In genomic region chr13:98978280-98978679, GRCh38 we compare ENCODE assay signal across 1 cellular context.
TF ChIP-seq lines count a peak whose summit lies in the region.

No MANE protein-coding gene starts in this region.

TF ChIP-seq in GM23338, 12 proteins besides CTCF, POLR2A, EP300 and RAD21 (continued from another document):
- TF ChIP-seq ZNF462 (CRISPR knock-in tag; IDR thresholded peaks at IDR 0.05), result no peak
- no peak for TF ChIP-seq NANOG (IDR thresholded peaks at IDR 0.05; ENCODE audit: borderline replicate concordance)
- TF ChIP-seq EZH2 (IDR thresholded peaks at IDR 0.05; ENCODE audit: low read depth, unreplicated experiment), result no peak
- no peak for TF ChIP-seq JUNB (IDR thresholded peaks at IDR 0.05; ENCODE audit: unreplicated experiment)
